In genomic region chr16:57017251-57017650, GRCh38 we compare ENCODE assay signal across 13 cellular contexts. TPM values are rescaled to one million over a fixed set of nuclear protein-coding genes. Genes with fewer than 3 reads are reported as not detected.
DNase-seq lines count a peak whose midpoint lies in the region; ATAC-seq lines count a peak whose summit lies in the region.
"Had no signal": no experiment of that assay in that cellular context is flagged by ENCODE, and none has a peak within 500 bp of the region (broad histone marks: within the 10 kb centered on the region; RNA-seq: fewer than 3 reads in every experiment).

No MANE protein-coding gene starts in this region.

- POLR2A ChIA-PET in naive thymus-derived CD8-positive, alpha-beta T cell (lab: Charles Lee): interaction anchor here (0.8 to 15.8 kb wide), 7 partner anchors 7 to 46 kb away, joined by 3 to 162 read pairs (median 9); partner anchors contain the start of gene NLRC5

- intact Hi-C loops in sciatic nerve (cut with DNase I): no loop called here

- DNase-seq in activated T-cell treated with anti-CD3 and anti-CD28 coated beads, Interleukin-2, amount 50 U/mL, for 24 hours: no peak
- DNase-seq in activated T-cell treated with anti-CD3 and anti-CD28 coated beads, Interleukin-2, amount 50 U/mL, for 4 hours: no peak
- DNase-seq in SW480 (ENCODE audit: low spot score) (peak; percentile 8), dermis blood vessel endothelial cell (peak; percentile 90), SHP77 treated with DMSO at 0.1 percent for 48 hours (lab: John Stamatoyannopoulos, UW) (no peak), sciatic nerve (ENCODE audit: low spot score) (no peak)
- DNase-seq in naive thymus-derived CD8-positive, alpha-beta T cell: no peak
- DNase-seq: activated CD4-positive, alpha-beta T cell treated with anti-CD3 and anti-CD28 coated beads for 48 hours; NCI-H1436; NCI-H446; SW 1271; transverse colon had no signal

- peaks cover 87% of the 10 kb centered on the region for H3K4me1 Mint-ChIP-seq in activated T-cell treated with anti-CD3 and anti-CD28 coated beads, Interleukin-2, amount 50 U/mL, for 24 hours (ENCODE audit: low read depth)
- H3K4me1 Mint-ChIP-seq in activated T-cell treated with anti-CD3 and anti-CD28 coated beads, Interleukin-2, amount 50 U/mL, for 4 hours (ENCODE audit: low read depth): peaks cover 83% of the 10 kb centered on the region
- H3K4me1 Mint-ChIP-seq in naive thymus-derived CD8-positive, alpha-beta T cell: peaks cover 44 to 91% (median 84%) of the 10 kb centered on the region in 4 donors

- H3K9me3 Mint-ChIP-seq in activated T-cell treated with anti-CD3 and anti-CD28 coated beads, Interleukin-2, amount 50 U/mL, for 24 hours: peaks cover 2% of the 10 kb centered on the region
- no peaks in the 10 kb centered on the region for H3K9me3 Mint-ChIP-seq in activated T-cell treated with anti-CD3 and anti-CD28 coated beads, Interleukin-2, amount 50 U/mL, for 4 hours
- no peaks in the 10 kb centered on the region for H3K9me3 Mint-ChIP-seq in naive thymus-derived CD8-positive, alpha-beta T cell

- H3K36me3 Mint-ChIP-seq in activated T-cell treated with anti-CD3 and anti-CD28 coated beads, Interleukin-2, amount 50 U/mL, for 24 hours (ENCODE audit: low read depth): peaks cover 84% of the 10 kb centered on the region
- peaks cover 53% of the 10 kb centered on the region for H3K36me3 Mint-ChIP-seq in activated T-cell treated with anti-CD3 and anti-CD28 coated beads, Interleukin-2, amount 50 U/mL, for 4 hours (ENCODE audit: insufficient read depth)
- H3K36me3 Mint-ChIP-seq in naive thymus-derived CD8-positive, alpha-beta T cell: peaks cover 13 to 73% (median 45%) of the 10 kb centered on the region in 3 donors

- no peaks in the 10 kb centered on the region for H3K27me3 Mint-ChIP-seq in activated T-cell treated with anti-CD3 and anti-CD28 coated beads, Interleukin-2, amount 50 U/mL, for 24 hours
- no peaks in the 10 kb centered on the region for H3K27me3 Mint-ChIP-seq in activated T-cell treated with anti-CD3 and anti-CD28 coated beads, Interleukin-2, amount 50 U/mL, for 4 hours (ENCODE audit: low read depth)
- no peaks in the 10 kb centered on the region for H3K27me3 Mint-ChIP-seq in naive thymus-derived CD8-positive, alpha-beta T cell

- peak overlapping the region; percentile 85 for H3K27ac Mint-ChIP-seq in activated T-cell treated with anti-CD3 and anti-CD28 coated beads, Interleukin-2, amount 50 U/mL, for 24 hours
- H3K27ac Mint-ChIP-seq in naive thymus-derived CD8-positive, alpha-beta T cell: peak overlapping the region; percentile 76 to 99 (median 94)

- H3K4me3 Mint-ChIP-seq in activated T-cell treated with anti-CD3 and anti-CD28 coated beads, Interleukin-2, amount 50 U/mL, for 24 hours: no peak overlapping the region
- no peak overlapping the region for H3K4me3 Mint-ChIP-seq in activated T-cell treated with anti-CD3 and anti-CD28 coated beads, Interleukin-2, amount 50 U/mL, for 4 hours
- peak overlapping the region in 7 of 10 donors; percentile 31 to 72 (median 61) for H3K4me3 Mint-ChIP-seq in naive thymus-derived CD8-positive, alpha-beta T cell

- ATAC-seq in activated T-cell treated with anti-CD3 and anti-CD28 coated beads, Interleukin-2, amount 50 U/mL, for 4 hours: no peak
- ATAC-seq in naive thymus-derived CD8-positive, alpha-beta T cell: no peak
- no peak for ATAC-seq in sciatic nerve
- ATAC-seq in GM19023 (IDR thresholded peaks at IDR 0.05; ENCODE audit: unreplicated experiment): no peak

RNA-seq across cellular contexts. Expression of gene NLRC5, which starts 27.9 kb away (rescaled TPM):
- total RNA-seq in activated T-cell treated with anti-CD3 and anti-CD28 coated beads, Interleukin-2, amount 50 U/mL, for 4 hours: 100 to 1,000 TPM; 143 to 180 (median 158) TPM
- total RNA-seq in dermis blood vessel endothelial cell (25.5 and 34.5 TPM in 2 replicates), sciatic nerve (60.1 TPM)
- 100 to 1,000 TPM; 474 to 488 TPM for total RNA-seq in naive thymus-derived CD8-positive, alpha-beta T cell
- 100 to 1,000 TPM in 1 of 3 donors, 10 to 100 TPM in 2; 70.4 to 137 (median 80.0) TPM for polyA plus RNA-seq in naive thymus-derived CD8-positive, alpha-beta T cell

RNA-seq across cellular contexts. Expression of gene CETP, which starts 55.5 kb away (rescaled TPM):
- total RNA-seq in activated T-cell treated with anti-CD3 and anti-CD28 coated beads, Interleukin-2, amount 50 U/mL, for 4 hours: under 1 TPM in 1 of 3 donors, not detected in 2; 0.11 TPM
- total RNA-seq in dermis blood vessel endothelial cell (10.9 and 11.4 TPM in 2 replicates), sciatic nerve (8.2 TPM)
- total RNA-seq in naive thymus-derived CD8-positive, alpha-beta T cell: under 1 TPM in 1 of 2 experiments, not detected in 1; 0.27 TPM
- polyA plus RNA-seq in naive thymus-derived CD8-positive, alpha-beta T cell: under 1 TPM in 2 of 3 donors, not detected in 1; 0.20 to 0.21 TPM

Comparison
In these comparisons a context has a peak if more than half of its experiments do, and no peak if none do; other contexts are left out.
1. DNase-seq: peak in SW480 (single experiment) and dermis blood vessel endothelial cell (single experiment); none in activated T-cell treated with anti-CD3 and anti-CD28 coated beads, Interleukin-2, amount 50 U/mL, for 24 hours (single experiment), activated T-cell treated with anti-CD3 and anti-CD28 coated beads, Interleukin-2, amount 50 U/mL, for 4 hours (single experiment), naive thymus-derived CD8-positive, alpha-beta T cell (0 of 10), SHP77 treated with DMSO at 0.1 percent for 48 hours (single experiment) and sciatic nerve (single experiment).
2. H3K4me3 Mint-ChIP-seq: peak in naive thymus-derived CD8-positive, alpha-beta T cell (7 of 10); none in activated T-cell treated with anti-CD3 and anti-CD28 coated beads, Interleukin-2, amount 50 U/mL, for 24 hours (single experiment) and activated T-cell treated with anti-CD3 and anti-CD28 coated beads, Interleukin-2, amount 50 U/mL, for 4 hours (single experiment).